ENCODE assay signal across 1 cellular context in the genomic region with DNA sequence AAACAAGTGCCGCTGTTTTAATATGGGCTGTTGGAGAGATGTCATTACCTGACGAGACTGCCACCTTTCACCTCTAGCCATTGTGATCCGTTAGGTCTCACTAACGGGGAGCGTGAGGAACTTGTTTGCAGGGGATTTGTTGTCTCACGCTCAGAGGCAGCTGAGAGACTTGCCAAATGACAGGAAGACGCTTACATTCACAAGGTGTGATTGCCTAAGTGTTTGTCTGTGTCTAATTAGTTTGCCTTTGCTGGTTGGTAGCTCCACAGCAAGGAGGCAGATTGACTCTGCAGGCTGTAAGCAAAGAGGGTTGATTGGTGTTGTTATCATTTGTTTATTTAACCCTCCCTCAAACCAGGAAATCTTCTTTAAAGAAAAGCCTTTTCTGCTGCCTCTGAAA.
TF ChIP-seq lines count a peak whose summit lies in the region.

No MANE protein-coding gene starts in this region.

TF ChIP-seq in WTC11, 78 proteins besides CTCF, POLR2A, EP300 and RAD21 (continued from another document):
- no peak for TF ChIP-seq ZSCAN18 (CRISPR knock-in tag; IDR thresholded peaks at IDR 0.05)
- TF ChIP-seq E2F1 (CRISPR knock-in tag; IDR thresholded peaks at IDR 0.05), result no peak
- no peak for TF ChIP-seq ZNF121 (CRISPR knock-in tag; IDR thresholded peaks at IDR 0.05)
- no peak for TF ChIP-seq USF1 (CRISPR knock-in tag; IDR thresholded peaks at IDR 0.05)
- no peak for TF ChIP-seq NR3C1 (CRISPR knock-in tag; conservative IDR thresholded peaks at IDR 0.05; ENCODE audit: low read depth)
- TF ChIP-seq ESRRA (CRISPR knock-in tag; IDR thresholded peaks at IDR 0.05; ENCODE audit: borderline replicate concordance), result no peak
- no peak for TF ChIP-seq FOXK1 (CRISPR knock-in tag; IDR thresholded peaks at IDR 0.05)
- no peak for TF ChIP-seq MYBL2 (CRISPR knock-in tag; IDR thresholded peaks at IDR 0.05)
- TF ChIP-seq ZNF671 (CRISPR knock-in tag; IDR thresholded peaks at IDR 0.05), result no peak
- TF ChIP-seq JAZF1 (CRISPR knock-in tag; IDR thresholded peaks at IDR 0.05), result no peak
